In genomic region chr2:207787800-207788199, GRCh38 we compare ENCODE assay signal across 29 cellular contexts.
"Had no signal": no experiment of that assay in that cellular context is flagged by ENCODE, and none has a peak within 500 bp of the region (broad histone marks: within the 10 kb centered on the region; RNA-seq: fewer than 3 reads in every experiment).

No MANE protein-coding gene starts in this region.

- H3K9me3 ChIP-seq: left lung, lower lobe of right lung, neutrophil, ovary, sigmoid colon, spleen, suprapubic skin, thoracic aorta, tibial artery, vagina had no signal

- H3K36me3 Mint-ChIP-seq: naive thymus-derived CD8-positive, alpha-beta T cell; stimulated activated effector memory CD8-positive, alpha-beta T cell treated with anti-CD3 and anti-CD28 coated beads, Interleukin-12 subunit alpha, Interleukin-12 subunit beta, amount 100 ng/mL, for 72 hours; type B pancreatic cell had no signal

- H3K4me3 ChIP-seq: left lung, lower lobe of right lung, ovary, sigmoid colon, spleen, suprapubic skin, thoracic aorta, tibial artery, vagina had no signal

- FAIRE-seq: keratinocyte, small intestine had no signal

- H3K27me3 ChIP-seq: left lung, neutrophil, ovary, sigmoid colon, spleen, suprapubic skin, tibial artery, vagina had no signal

- H3K4me1 Mint-ChIP-seq: nephron; stimulated activated effector memory CD8-positive, alpha-beta T cell treated with anti-CD3 and anti-CD28 coated beads, Interleukin-12 subunit alpha, Interleukin-12 subunit beta, amount 100 ng/mL, for 72 hours had no signal

- ATAC-seq: left lung; lower lobe of right lung; naive thymus-derived CD8-positive, alpha-beta T cell; right cardiac atrium; stimulated activated effector memory CD8-positive, alpha-beta T cell treated with anti-CD3 and anti-CD28 coated beads, Interleukin-12 subunit alpha, Interleukin-12 subunit beta, amount 100 ng/mL, for 72 hours had no signal

- H3K27ac Mint-ChIP-seq: naive thymus-derived CD8-positive, alpha-beta T cell; nephron; progenitor cell of endocrine pancreas; stimulated activated effector memory CD8-positive, alpha-beta T cell treated with anti-CD3 and anti-CD28 coated beads, Interleukin-12 subunit alpha, Interleukin-12 subunit beta, amount 100 ng/mL, for 72 hours; stimulated activated naive CD8-positive, alpha-beta T cell treated with anti-CD3 and anti-CD28 coated beads, Interleukin-15, Interleukin-2, amounts not matched to agents 100 ng/mL and 50 ng/mL, for 24 hours; type B pancreatic cell had no signal

- DNase-seq: hippocampal formation; kidney glomerular epithelial cell; left cardiac atrium; left lung; lower lobe of right lung; mammary epithelial cell; mesenchymal stem cell; naive thymus-derived CD8-positive, alpha-beta T cell; occipital lobe; ovary; retina; sigmoid colon; small intestine; spleen; stimulated activated CD4-positive, alpha-beta T cell treated with anti-CD3 and anti-CD28 coated beads, Interleukin-4, amount 100 ng/mL, for 24 hours; stimulated activated naive CD4-positive, alpha-beta T cell; tibial artery had no signal

- H3K27ac ChIP-seq: lower lobe of right lung, neutrophil, ovary, sigmoid colon, suprapubic skin, thoracic aorta, tibial artery, vagina had no signal

- H3K27me3 Mint-ChIP-seq: progenitor cell of endocrine pancreas, type B pancreatic cell had no signal

- H3K36me3 ChIP-seq: left lung, lower lobe of right lung, neutrophil, ovary, sigmoid colon, spleen, suprapubic skin, thoracic aorta, tibial artery, vagina had no signal

- H3K9me3 Mint-ChIP-seq: naive thymus-derived CD8-positive, alpha-beta T cell; nephron; neural crest cell; stimulated activated effector memory CD8-positive, alpha-beta T cell treated with anti-CD3 and anti-CD28 coated beads, Interleukin-12 subunit alpha, Interleukin-12 subunit beta, amount 100 ng/mL, for 72 hours; stimulated activated naive CD8-positive, alpha-beta T cell treated with anti-CD3 and anti-CD28 coated beads, Interleukin-15, Interleukin-2, amounts not matched to agents 100 ng/mL and 50 ng/mL, for 24 hours; type B pancreatic cell had no signal

- H3K4me1 ChIP-seq: lower lobe of right lung, tibial artery, vagina had no signal

- H3K4me3 Mint-ChIP-seq: naive thymus-derived CD8-positive, alpha-beta T cell; nephron; neural crest cell; stimulated activated effector memory CD8-positive, alpha-beta T cell treated with anti-CD3 and anti-CD28 coated beads, Interleukin-12 subunit alpha, Interleukin-12 subunit beta, amount 100 ng/mL, for 72 hours; stimulated activated naive CD8-positive, alpha-beta T cell treated with anti-CD3 and anti-CD28 coated beads, Interleukin-15, Interleukin-2, amounts not matched to agents 100 ng/mL and 50 ng/mL, for 24 hours; type B pancreatic cell had no signal
